In genomic region chr13:39672378-39673132, GRCh38 we compare ENCODE assay signal across 15 cellular contexts. TPM values are rescaled to one million over a fixed set of nuclear protein-coding genes. Genes with fewer than 3 reads are reported as not detected.
DNase-seq lines count a peak whose midpoint lies in the region; ATAC-seq, FAIRE-seq and TF ChIP-seq lines count a peak whose summit lies in the region.
"Had no signal": no experiment of that assay in that cellular context is flagged by ENCODE, and none has a peak within 500 bp of the region (broad histone marks: within the 10 kb centered on the region; RNA-seq: fewer than 3 reads in every experiment).

No MANE protein-coding gene starts in this region.

- H3K4me3 ChIP-seq in bronchial epithelial cell (ENCODE audit: low read depth, low read length) (no peak overlapping the region), mesenchymal stem cell (ENCODE audit: insufficient read depth in 1 of 2, low read depth in 1 of 2, low read length in 2 of 2) (no peak overlapping the region), breast epithelium (no peak overlapping the region)
- H3K4me3 ChIP-seq: BLaER1 treated with 17β-estradiol and CSF1 and Interleukin-3, amounts not matched to agents 10 nM and 100 nM; GM23338; HAP-1 had no signal

- H4K8ac ChIP-seq in mesenchymal stem cell (ENCODE audit: low read length): no peak overlapping the region

- H2BK12ac ChIP-seq in mesenchymal stem cell (ENCODE audit: low read length in 2 of 2): no peak overlapping the region

- H3K14ac ChIP-seq in mesenchymal stem cell (ENCODE audit: low read length in 2 of 2): no peak overlapping the region

- H3K27ac ChIP-seq in mesenchymal stem cell (ENCODE audit: low read length, poor library complexity, severe bottlenecking) (no peak overlapping the region), breast epithelium (no peak overlapping the region)
- H3K27ac ChIP-seq: BLaER1 treated with 17β-estradiol and CSF1 and Interleukin-3, amounts not matched to agents 10 nM and 100 nM had no signal

- no peak overlapping the region for H2AFZ ChIP-seq in mesenchymal stem cell (ENCODE audit: low read depth, low read length)
- H2AFZ ChIP-seq: GM23338 had no signal

- H3K27me3 ChIP-seq in bronchial epithelial cell (ENCODE audit: control insufficient read depth, insufficient read depth, low read length) (no peaks in the 10 kb centered on the region), mesenchymal stem cell (ENCODE audit: control insufficient read depth in 1 of 2, insufficient read depth in 1 of 2, low read length in 2 of 2) (no peaks in the 10 kb centered on the region), breast epithelium (no peaks in the 10 kb centered on the region)
- H3K27me3 ChIP-seq: BLaER1 treated with 17β-estradiol and CSF1 and Interleukin-3, amounts not matched to agents 10 nM and 100 nM had no signal

- no peak for TF ChIP-seq POLR2A in breast epithelium (IDR thresholded peaks at IDR 0.05)

- no peak overlapping the region for H3K4me3 Mint-ChIP-seq in activated T-cell treated with anti-CD3 and anti-CD28 coated beads, Interleukin-2, amount 50 U/mL, for 4 hours
- H3K4me3 Mint-ChIP-seq in glutamatergic neuron (ENCODE audit: unreplicated experiment): no peak overlapping the region
- H3K4me3 Mint-ChIP-seq: CD4-positive, CD25-positive, alpha-beta regulatory T cell; GM23338; HFFc6 had no signal

- DNase-seq in activated T-cell treated with anti-CD3 and anti-CD28 coated beads, Interleukin-2, amount 50 U/mL, for 4 hours: no peak
- DNase-seq in activated T-cell treated with anti-CD3 and anti-CD28 coated beads, Interleukin-2, amount 50 U/mL, for 48 hours: no peak
- DNase-seq in NCI-H526 treated with DMSO at 0.1 percent for 48 hours (lab: John Stamatoyannopoulos, UW): peak; percentile 24
- DNase-seq in bronchial epithelial cell (ENCODE audit: low read depth): peak; percentile 12
- peak; percentile 62 for DNase-seq in mesenchymal stem cell
- no peak for DNase-seq in breast epithelium (ENCODE audit: low spot score in 2 of 2)
- DNase-seq in hepatic stellate cell (ENCODE audit: low spot score): no peak
- DNase-seq in glutamatergic neuron: no peak
- DNase-seq: ACHN; CD4-positive, CD25-positive, alpha-beta regulatory T cell; HFFc6 had no signal

- H3K9me3 ChIP-seq in mesenchymal stem cell (ENCODE audit: control insufficient read depth, low read length) (no peaks in the 10 kb centered on the region), breast epithelium (no peaks in the 10 kb centered on the region)
- H3K9me3 ChIP-seq: HAP-1 had no signal

- H3K4me1 ChIP-seq in mesenchymal stem cell (ENCODE audit: control insufficient read depth, insufficient read depth, low read depth, low read length) (no peaks in the 10 kb centered on the region), breast epithelium (no peaks in the 10 kb centered on the region)
- H3K4me1 ChIP-seq: HAP-1 had no signal

- no peak overlapping the region for H3K23ac ChIP-seq in mesenchymal stem cell (ENCODE audit: low read length in 2 of 2)

- no peak overlapping the region for H3K4me2 ChIP-seq in mesenchymal stem cell (ENCODE audit: low read length, poor library complexity, severe bottlenecking)
- H3K4me2 ChIP-seq: BLaER1 treated with 17β-estradiol and CSF1 and Interleukin-3, amounts not matched to agents 10 nM and 100 nM; GM23338 had no signal

- H3K27ac Mint-ChIP-seq in glutamatergic neuron (ENCODE audit: unreplicated experiment): no peak overlapping the region
- H3K27ac Mint-ChIP-seq: CD4-positive, CD25-positive, alpha-beta regulatory T cell; GM23338; HFFc6 had no signal

- no peak overlapping the region for H3K9ac ChIP-seq in mesenchymal stem cell (ENCODE audit: low read length)
- H3K9ac ChIP-seq: BLaER1 treated with 17β-estradiol and CSF1 and Interleukin-3, amounts not matched to agents 10 nM and 100 nM had no signal

- TF ChIP-seq CTCF in bronchial epithelial cell (IDR thresholded peaks at IDR 0.05; ENCODE audit: insufficient read depth, low read length, severe bottlenecking) (no peak), breast epithelium (IDR thresholded peaks at IDR 0.05) (no peak), glutamatergic neuron (IDR thresholded peaks at IDR 0.05; ENCODE audit: partially characterized antibody, unreplicated experiment) (no peak)

- peak overlapping the region; percentile 57 for H2BK5ac ChIP-seq in mesenchymal stem cell (ENCODE audit: low read depth, low read length, poor library complexity, severe bottlenecking)

- peak; percentile 43 for ATAC-seq in activated T-cell treated with anti-CD3 and anti-CD28 coated beads, Interleukin-2, amount 50 U/mL, for 4 hours
- ATAC-seq: GM23338 had no signal

- no peak overlapping the region for H3K4ac ChIP-seq in mesenchymal stem cell (ENCODE audit: low read depth in 1 of 2, low read length in 2 of 2)

- H4K91ac ChIP-seq in mesenchymal stem cell (ENCODE audit: low read length): no peak overlapping the region

- no peaks in the 10 kb centered on the region for H3K27me3 Mint-ChIP-seq in activated T-cell treated with anti-CD3 and anti-CD28 coated beads, Interleukin-2, amount 50 U/mL, for 4 hours (ENCODE audit: low read depth)
- H3K27me3 Mint-ChIP-seq in glutamatergic neuron (ENCODE audit: unreplicated experiment): no peaks in the 10 kb centered on the region
- H3K27me3 Mint-ChIP-seq: CD4-positive, CD25-positive, alpha-beta regulatory T cell had no signal

- 80% methylated on average over 2 of the region's 3 CpGs for WGBS in mesenchymal stem cell

- peaks cover 1% of the 10 kb centered on the region for H3K79me1 ChIP-seq in mesenchymal stem cell (replicated peaks; ENCODE audit: low read length, poor library complexity, severe bottlenecking)

- H3K4me1 Mint-ChIP-seq in activated T-cell treated with anti-CD3 and anti-CD28 coated beads, Interleukin-2, amount 50 U/mL, for 4 hours (ENCODE audit: low read depth): no peaks in the 10 kb centered on the region
- no peaks in the 10 kb centered on the region for H3K4me1 Mint-ChIP-seq in glutamatergic neuron (ENCODE audit: low read depth, unreplicated experiment)
- H3K4me1 Mint-ChIP-seq: GM23338 had no signal

- no peak overlapping the region for H2BK15ac ChIP-seq in mesenchymal stem cell (ENCODE audit: low read depth, poor library complexity, severe bottlenecking)

- no peak overlapping the region for H2AK5ac ChIP-seq in mesenchymal stem cell (ENCODE audit: low read length, severe bottlenecking)

- no peaks in the 10 kb centered on the region for H3K36me3 ChIP-seq in bronchial epithelial cell (ENCODE audit: control insufficient read depth, insufficient read depth, low read length)
- H3K36me3 ChIP-seq in mesenchymal stem cell (ENCODE audit: control insufficient read depth in 1 of 2, insufficient read depth in 2 of 2, low read depth in 1 of 2, low read length in 2 of 2): peaks cover 0 to 19% of the 10 kb centered on the region in 2 experiments
- no peaks in the 10 kb centered on the region for H3K36me3 ChIP-seq in breast epithelium
- H3K36me3 ChIP-seq: HAP-1 had no signal

- no peak overlapping the region for H2BK120ac ChIP-seq in mesenchymal stem cell (ENCODE audit: low read depth, low read length)

- H3K36me3 Mint-ChIP-seq in activated T-cell treated with anti-CD3 and anti-CD28 coated beads, Interleukin-2, amount 50 U/mL, for 4 hours (ENCODE audit: insufficient read depth): peaks cover 10% of the 10 kb centered on the region
- no peaks in the 10 kb centered on the region for H3K36me3 Mint-ChIP-seq in glutamatergic neuron (ENCODE audit: unreplicated experiment)

- peaks cover 5% of the 10 kb centered on the region for H3K9me3 Mint-ChIP-seq in activated T-cell treated with anti-CD3 and anti-CD28 coated beads, Interleukin-2, amount 50 U/mL, for 4 hours
- H3K9me3 Mint-ChIP-seq in glutamatergic neuron (ENCODE audit: unreplicated experiment): no peaks in the 10 kb centered on the region
- H3K9me3 Mint-ChIP-seq: GM23338, HFFc6 had no signal

- no peak for FAIRE-seq in bronchial epithelial cell (lab: Jason Lieb, UNC)
- FAIRE-seq: GM18507 had no signal

- intact Hi-C loops in breast epithelium (cut with DNase I; ENCODE audit: low total_unique reads): no loop called here

- H3K18ac ChIP-seq in mesenchymal stem cell (ENCODE audit: low read depth in 1 of 2, low read length in 2 of 2): no peak overlapping the region

RNA-seq across cellular contexts. Expression of gene COG6, which starts 17.1 kb away (rescaled TPM):
- 10 to 100 TPM; 20.5 to 27.1 (median 20.8) TPM for total RNA-seq in activated T-cell treated with anti-CD3 and anti-CD28 coated beads, Interleukin-2, amount 50 U/mL, for 4 hours
- total RNA-seq in bronchial epithelial cell: 15.5 and 24.0 TPM in 2 replicates
- polyA plus RNA-seq in mesenchymal stem cell (2013, experiment 1 of 2): 21.2 TPM
- 21.7 TPM for polyA plus RNA-seq in mesenchymal stem cell (2013, experiment 2 of 2)
- total RNA-seq in breast epithelium: 10 to 100 TPM; 20.5 to 32.2 (median 21.6) TPM
- total RNA-seq in glutamatergic neuron (ENCODE audit: unreplicated experiment): 25.5 TPM

Comparison
In these comparisons a context has a peak if more than half of its experiments do, and no peak if none do; other contexts are left out.
1. DNase-seq: peak in NCI-H526 treated with DMSO at 0.1 percent for 48 hours (single experiment), bronchial epithelial cell (single experiment) and mesenchymal stem cell (single experiment); none in activated T-cell treated with anti-CD3 and anti-CD28 coated beads, Interleukin-2, amount 50 U/mL, for 4 hours (single experiment), activated T-cell treated with anti-CD3 and anti-CD28 coated beads, Interleukin-2, amount 50 U/mL, for 48 hours (0 of 2), breast epithelium (0 of 2), hepatic stellate cell (single experiment) and glutamatergic neuron (single experiment).